In the genomic region with DNA sequence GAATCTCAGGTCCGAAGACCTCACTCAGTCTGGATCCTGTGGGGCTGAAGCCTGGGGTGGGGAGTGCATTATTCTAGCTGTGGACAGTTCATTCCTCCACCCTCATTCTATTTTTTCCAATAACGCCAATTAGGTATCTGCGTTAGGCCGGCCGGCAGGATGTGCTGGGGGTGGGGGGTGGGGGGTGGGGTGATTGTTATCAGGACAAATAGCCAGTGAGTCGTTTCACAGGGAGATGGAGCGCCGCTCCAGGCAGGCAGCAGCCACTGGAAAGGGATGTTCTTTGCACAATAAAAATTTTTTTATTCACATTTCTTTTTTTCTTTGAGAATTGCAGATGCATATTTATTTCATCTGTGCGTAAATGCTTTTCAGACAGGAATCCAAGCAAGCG, we compare ENCODE assay signal across 13 cellular contexts. TPM values are rescaled to one million over a fixed set of nuclear protein-coding genes. Genes with fewer than 3 reads are reported as not detected.
"Had no signal": no experiment of that assay in that cellular context is flagged by ENCODE, and none has a peak within 500 bp of the region (broad histone marks: within the 10 kb centered on the region; RNA-seq: fewer than 3 reads in every experiment).

No MANE protein-coding gene starts in this region.

- ATAC-seq: esophagus mucosa; stimulated activated memory B cell treated with anti-CD40 and anti-IgM and Interleukin-4, amounts not matched to agents 10 μg/mL and 1 μg/mL and 100 μg/mL, for 72 hours had no signal

- H3K4me1 ChIP-seq: parathyroid adenoma had no signal

- H3K4me3 ChIP-seq: adrenal gland had no signal

- H3K36me3 ChIP-seq: adrenal gland had no signal

- DNase-seq: activated CD4-positive, alpha-beta T cell treated with anti-CD3 and anti-CD28 coated beads, Interleukin-2, amount 50 U/mL, for 1 hour; activated CD4-positive, CD25-positive, alpha-beta regulatory T cell; activated CD8-positive, alpha-beta memory T cell treated with anti-CD3 and anti-CD28 coated beads for 24 hours; activated naive CD4-positive, alpha-beta T cell; adrenal gland; immature natural killer cell; stimulated activated CD4-positive, alpha-beta T cell treated with anti-CD3 and anti-CD28 coated beads, Interleukin-2, amount 100 ng/mL, for 48 hours had no signal

- H3K27ac ChIP-seq: adrenal gland, parathyroid adenoma had no signal

- H3K9me3 ChIP-seq: adrenal gland had no signal

- H3K9ac ChIP-seq: parathyroid adenoma had no signal

RNA-seq across cellular contexts. Expression of a gene that starts 4.0 kb away (rescaled TPM):
- total RNA-seq: activated T-helper 1 cell treated with anti-CD3 and anti-CD28 coated beads, Interleukin-12 subunit alpha, Interleukin-12 subunit beta, Interleukin-2, Interleukin-4 antibody, amounts not matched to agents 30 ng/mL and 10 ng/mL and 1 ng/mL, durations not matched to agents 14 hours and 24 hours and 36 hours; esophagus mucosa; renal cortical epithelial cell; urinary bladder had no signal
